Comparison of ENCODE assay signal across 14 cellular contexts in the genomic region with DNA sequence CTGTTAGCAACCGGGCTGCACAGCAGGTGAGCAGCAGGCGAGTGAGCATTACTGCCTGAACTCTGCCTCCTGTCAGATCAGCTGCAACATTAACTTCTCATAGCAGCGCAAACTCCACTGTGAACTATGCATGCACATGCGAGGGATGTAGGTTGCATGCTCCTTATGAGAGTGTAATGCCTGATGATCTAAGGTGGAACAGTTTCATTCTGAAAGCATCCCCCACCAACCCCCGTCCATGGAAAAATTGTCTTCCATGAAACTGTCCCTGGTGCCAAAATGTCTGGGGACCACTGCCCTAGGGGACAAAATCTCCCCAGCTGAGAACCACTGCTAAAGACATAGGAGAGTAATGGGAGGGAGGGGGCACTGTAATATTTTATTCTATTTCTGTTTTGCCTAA. TPM values are rescaled to one million over a fixed set of nuclear protein-coding genes. Genes with fewer than 3 reads are reported as not detected.
DNase-seq lines count a peak whose midpoint lies in the region; ATAC-seq and TF ChIP-seq lines count a peak whose summit lies in the region.
"Had no signal": no experiment of that assay in that cellular context is flagged by ENCODE, and none has a peak within 500 bp of the region (broad histone marks: within the 10 kb centered on the region; RNA-seq: fewer than 3 reads in every experiment).

No MANE protein-coding gene starts in this region.

- TF ChIP-seq CTCF in Panc1 (IDR thresholded peaks at IDR 0.05): no peak

- H3K23ac ChIP-seq in mesendoderm (ENCODE audit: low read length): no peak overlapping the region

- H3K36me3 ChIP-seq in Panc1 (ENCODE audit: control insufficient read depth, insufficient read depth, low read length) (no peaks in the 10 kb centered on the region), mesendoderm (ENCODE audit: control insufficient read depth, insufficient read depth, low read length) (no peaks in the 10 kb centered on the region)
- H3K36me3 ChIP-seq: upper lobe of left lung had no signal

- CTCF ChIA-PET in Panc1 (lab: Charles Lee): no interaction called here

- H4K8ac ChIP-seq in mesendoderm (ENCODE audit: low read depth, low read length): no peak overlapping the region

- no peak overlapping the region for H2BK5ac ChIP-seq in mesendoderm (ENCODE audit: low read length)

- H3K4me2 ChIP-seq in mesendoderm (ENCODE audit: low read length): no peak overlapping the region
- H3K4me2 ChIP-seq: A549 had no signal

- H3K27me3 ChIP-seq in Panc1 (ENCODE audit: control insufficient read depth, insufficient read depth, low read length) (peaks cover 7% of the 10 kb centered on the region; the same call in 1 of the 2 replicates), mesendoderm (ENCODE audit: insufficient read depth, low read length, poor library complexity) (no peaks in the 10 kb centered on the region)
- H3K27me3 ChIP-seq: upper lobe of left lung had no signal

- H2AK5ac ChIP-seq in mesendoderm (ENCODE audit: low read length): no peak overlapping the region

- no peak overlapping the region for H3K27ac ChIP-seq in Panc1 (ENCODE audit: low read length)
- H3K27ac ChIP-seq in mesendoderm (ENCODE audit: low read depth, low read length): no peak overlapping the region
- H3K27ac ChIP-seq: A549, upper lobe of left lung, VCaP had no signal

- in situ Hi-C loops in Panc1 (cut with HindIII; ENCODE audit: low pct_unique_long_range_greater_than_20kb, low sequenced_read_pairs): no loop called here

- H3K9ac ChIP-seq in mesendoderm (ENCODE audit: low read length): no peak overlapping the region

- ATAC-seq in HG02623 (IDR thresholded peaks at IDR 0.05; ENCODE audit: unreplicated experiment): peak; percentile 27
- 0 out of 2 replicates have a peak, but pooled peaks have one; percentile 54 for ATAC-seq in Panc1
- ATAC-seq: A549 had no signal

- peak; percentile 12 for DNase-seq in SIG-M5 treated with dmso at 0.1 percent for 504 hours (lab: John Stamatoyannopoulos, UW; ENCODE audit: unreplicated experiment)
- DNase-seq in SIG-M5 (lab: John Stamatoyannopoulos, UW): no peak
- DNase-seq in Panc1 (ENCODE audit: low read depth, low spot score): no peak
- DNase-seq in mesendoderm: peak; percentile 41
- no peak for DNase-seq in amniotic stem cell (lab: John Stamatoyannopoulos, UW)
- DNase-seq in NCI-H1048 (lab: John Stamatoyannopoulos, UW): no peak
- DNase-seq in COLO668 (lab: John Stamatoyannopoulos, UW; ENCODE audit: unreplicated experiment): no peak
- DNase-seq: aorta, HFFc6, NCI-H1694, upper lobe of left lung had no signal

- no peak overlapping the region for H2BK120ac ChIP-seq in mesendoderm (ENCODE audit: low read depth, low read length)

- H2BK15ac ChIP-seq in mesendoderm (replicated peaks; ENCODE audit: low read depth): no peak overlapping the region

- no peaks in the 10 kb centered on the region for H3K9me3 ChIP-seq in Panc1 (ENCODE audit: control insufficient read depth, insufficient read depth, low read depth, low read length)
- H3K9me3 ChIP-seq: A549, upper lobe of left lung had no signal

- no peaks in the 10 kb centered on the region for H3K79me2 ChIP-seq in mesendoderm (ENCODE audit: control insufficient read depth, insufficient read depth, low read length)

- POLR2A ChIA-PET in Panc1 (lab: Charles Lee): no interaction called here

- H3K18ac ChIP-seq in mesendoderm (ENCODE audit: low read length): no peak overlapping the region

- H3K4me3 ChIP-seq in Panc1 (ENCODE audit: low read depth in 2 of 2, low read length in 2 of 2) (no peak overlapping the region), mesendoderm (ENCODE audit: low read length) (no peak overlapping the region)
- H3K4me3 ChIP-seq: A549, upper lobe of left lung had no signal

- BruUV-seq in Panc1 (replicated peaks; lab: Mats Ljungman, UMichigan): no TSS peak

- no peak overlapping the region for H3K56ac ChIP-seq in mesendoderm (ENCODE audit: low read length)

- intact Hi-C loops in Panc1 (cut with micrococcal nuclease; ENCODE audit: unreplicated experiment): no loop called here

- no peaks in the 10 kb centered on the region for H3K79me1 ChIP-seq in mesendoderm (ENCODE audit: low read length)

- H3K4me1 ChIP-seq in Panc1 (ENCODE audit: control insufficient read depth, insufficient read depth, low read length) (no peaks in the 10 kb centered on the region), mesendoderm (ENCODE audit: control insufficient read depth, low read depth, low read length) (no peaks in the 10 kb centered on the region)

- WGBS in mesendoderm (ENCODE audit: extremely low coverage, insufficient coverage, low lambda C conversion rate): no CpG with 5 or more reads among the region's 5 CpGs

- H3K4ac ChIP-seq in mesendoderm (ENCODE audit: low read depth, low read length): no peak overlapping the region

- no peak overlapping the region for H4K5ac ChIP-seq in mesendoderm (ENCODE audit: low read length)

RNA-seq across cellular contexts. Expression of a gene that starts 51.1 kb away (rescaled TPM):
- total RNA-seq in Panc1 (2021; ENCODE audit: unreplicated experiment): 25.1 TPM
- polyA plus RNA-seq in Panc1 (2012; ENCODE audit: insufficient read length): 40.6 TPM
- 1.7 TPM for polyA plus RNA-seq in mesendoderm (2013, experiment 1 of 2)
- polyA plus RNA-seq in mesendoderm (2013, experiment 2 of 2): 1.8 TPM

Comparison
In these comparisons a context has a peak if more than half of its experiments do, and no peak if none do; other contexts are left out.
1. DNase-seq: peak in SIG-M5 treated with dmso at 0.1 percent for 504 hours (single experiment) and mesendoderm (single experiment); none in SIG-M5 (single experiment), Panc1 (single experiment), amniotic stem cell (single experiment), NCI-H1048 (single experiment) and COLO668 (single experiment).